18 cellular contexts compared by ENCODE assay signal in the genomic region with DNA sequence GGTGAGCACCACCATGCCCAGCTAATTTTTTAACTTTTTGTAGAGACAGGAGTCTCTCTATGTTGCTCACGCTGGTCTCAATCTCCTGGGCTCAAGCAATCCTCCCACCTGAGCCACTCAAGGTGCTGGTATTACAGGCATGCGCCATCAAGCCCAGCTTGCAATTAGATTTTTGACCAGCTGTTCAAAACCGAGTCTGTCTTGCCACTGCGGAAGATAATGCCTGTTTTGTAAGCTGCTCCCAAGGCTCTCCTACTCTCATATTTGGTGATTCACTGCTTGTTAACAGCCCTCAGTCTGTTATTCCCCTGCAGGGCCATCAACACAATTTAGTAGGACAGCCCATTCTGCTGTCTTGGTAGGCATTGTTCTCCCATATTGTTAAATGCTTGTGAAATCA. TPM values are rescaled to one million over a fixed set of nuclear protein-coding genes. Genes with fewer than 3 reads are reported as not detected.
DNase-seq lines count a peak whose midpoint lies in the region; ATAC-seq and TF ChIP-seq lines count a peak whose summit lies in the region.
"Had no signal": no experiment of that assay in that cellular context is flagged by ENCODE, and none has a peak within 500 bp of the region (broad histone marks: within the 10 kb centered on the region; RNA-seq: fewer than 3 reads in every experiment).

No MANE protein-coding gene starts in this region.

- H3K4me1 ChIP-seq in MM.1S (ENCODE audit: low read length) (peaks cover 11% of the 10 kb centered on the region), neural progenitor cell (peaks cover 23% of the 10 kb centered on the region)

- H3K4me1 Mint-ChIP-seq in activated CD4-positive, alpha-beta T cell treated with anti-CD3 and anti-CD28 coated beads, Interleukin-2, amount 10 ng/mL, durations not matched to agents 24 days and 14 days: peaks cover 1% of the 10 kb centered on the region
- no peaks in the 10 kb centered on the region for H3K4me1 Mint-ChIP-seq in activated T-helper 17 cell treated with anti-CD3 and anti-CD28 coated beads, Interleukin-2, amount 50 U/mL, for 72 hours
- peaks cover 24% of the 10 kb centered on the region for H3K4me1 Mint-ChIP-seq in neural progenitor cell

- H3F3A ChIP-seq in MM.1S (ENCODE audit: insufficient read depth, low read length): peaks cover 9% of the 10 kb centered on the region
- H3F3A ChIP-seq in neural progenitor cell (ENCODE audit: low read depth): peaks cover 25% of the 10 kb centered on the region

- peaks cover 13% of the 10 kb centered on the region for H3K27me3 Mint-ChIP-seq in activated CD4-positive, alpha-beta T cell treated with anti-CD3 and anti-CD28 coated beads, Interleukin-2, amount 10 ng/mL, durations not matched to agents 24 days and 14 days
- H3K27me3 Mint-ChIP-seq in activated T-helper 17 cell treated with anti-CD3 and anti-CD28 coated beads, Interleukin-2, amount 50 U/mL, for 72 hours: peaks cover 15% of the 10 kb centered on the region
- peaks cover 10% of the 10 kb centered on the region for H3K27me3 Mint-ChIP-seq in neural progenitor cell (ENCODE audit: insufficient read depth, low read depth)

- H4K20me1 ChIP-seq in MM.1S (ENCODE audit: insufficient read depth, low read length) (no peaks in the 10 kb centered on the region), neural progenitor cell (ENCODE audit: low read depth) (no peaks in the 10 kb centered on the region)

- H3K36me3 Mint-ChIP-seq in activated CD4-positive, alpha-beta T cell treated with anti-CD3 and anti-CD28 coated beads, Interleukin-2, amount 10 ng/mL, durations not matched to agents 24 days and 14 days (ENCODE audit: low read depth): no peaks in the 10 kb centered on the region
- H3K36me3 Mint-ChIP-seq in activated T-helper 17 cell treated with anti-CD3 and anti-CD28 coated beads, Interleukin-2, amount 50 U/mL, for 72 hours (ENCODE audit: low read depth): no peaks in the 10 kb centered on the region
- no peaks in the 10 kb centered on the region for H3K36me3 Mint-ChIP-seq in neural progenitor cell

- H3K4me3 Mint-ChIP-seq in activated CD4-positive, alpha-beta T cell treated with anti-CD3 and anti-CD28 coated beads, Interleukin-2, amount 10 ng/mL, durations not matched to agents 24 days and 14 days: peak overlapping the region; percentile 85
- H3K4me3 Mint-ChIP-seq in activated T-helper 17 cell treated with anti-CD3 and anti-CD28 coated beads, Interleukin-2, amount 50 U/mL, for 72 hours: peak overlapping the region; percentile 75
- H3K4me3 Mint-ChIP-seq in neural progenitor cell: peak overlapping the region; percentile 84

- H3K27me3 ChIP-seq in MM.1S (replicated peaks; ENCODE audit: insufficient read depth, low read length): no peaks in the 10 kb centered on the region
- H3K27me3 ChIP-seq in neural progenitor cell: peaks cover 23% of the 10 kb centered on the region

- no peak overlapping the region for H3K27ac Mint-ChIP-seq in activated CD4-positive, alpha-beta T cell treated with anti-CD3 and anti-CD28 coated beads, Interleukin-2, amount 10 ng/mL, durations not matched to agents 24 days and 14 days
- H3K27ac Mint-ChIP-seq in activated T-helper 17 cell treated with anti-CD3 and anti-CD28 coated beads, Interleukin-2, amount 50 U/mL, for 72 hours: no peak overlapping the region
- no peak overlapping the region for H3K27ac Mint-ChIP-seq in neural progenitor cell
- H3K27ac Mint-ChIP-seq: activated CD4-positive, alpha-beta T cell treated with anti-CD3 and anti-CD28 coated beads for 36 hours had no signal

- H3K9ac ChIP-seq in MM.1S (ENCODE audit: low read length): no peak overlapping the region
- no peak overlapping the region for H3K9ac ChIP-seq in neural progenitor cell

- H3K4me3 ChIP-seq in MM.1S (ENCODE audit: low read length) (peak overlapping the region; percentile 62), neural progenitor cell (no peak overlapping the region)
- H3K4me3 ChIP-seq: smooth muscle cell had no signal

- no peak for DNase-seq in activated CD4-positive, alpha-beta T cell treated with anti-CD3 and anti-CD28 coated beads, Interleukin-2, amount 10 ng/mL, durations not matched to agents 24 days and 14 days
- DNase-seq in activated CD4-positive, alpha-beta T cell treated with anti-CD3 and anti-CD28 coated beads, Interleukin-2, amount 50 U/mL, for 1 hour: no peak
- DNase-seq in MM.1S: no peak
- DNase-seq in neural progenitor cell (ENCODE audit: low spot score): no peak
- no peak for DNase-seq in HUDEP-2 (lab: John Stamatoyannopoulos, UW; ENCODE audit: unreplicated experiment in 76 of 76)
- DNase-seq in Right ventricle myocardium inferior (ENCODE audit: missing footprints): no peak
- DNase-seq: activated CD4-positive, alpha-beta T cell treated with anti-CD3 and anti-CD28 coated beads for 36 hours; activated naive CD4-positive, alpha-beta T cell; dermis blood vessel endothelial cell; erythroblast; posterior cingulate gyrus; stimulated activated CD4-positive, alpha-beta T cell treated with anti-CD3 and anti-CD28 coated beads, Interleukin-4, amount 100 ng/mL, for 4 hours; stimulated activated CD8-positive, alpha-beta memory T cell treated with anti-CD3 and anti-CD28 coated beads, Interleukin-4, amount 100 ng/mL, for 48 hours; T1000 had no signal

- intact Hi-C loops in activated CD4-positive, alpha-beta T cell treated with anti-CD3 and anti-CD28 coated beads, Interleukin-2, amount 10 ng/mL, durations not matched to agents 24 days and 14 days (cut with micrococcal nuclease): no loop called here
- intact Hi-C loops in Right ventricle myocardium inferior (cut with DNase I): no loop called here

- H3K9me2 ChIP-seq in MM.1S (replicated peaks; ENCODE audit: insufficient read depth, low read length): no peaks in the 10 kb centered on the region

- H3K79me2 ChIP-seq in MM.1S (ENCODE audit: low read length) (no peaks in the 10 kb centered on the region), neural progenitor cell (ENCODE audit: low read depth) (no peaks in the 10 kb centered on the region)

- TF ChIP-seq CTCF in MM.1S (IDR thresholded peaks at IDR 0.05; ENCODE audit: low read length) (no peak), neural progenitor cell (IDR thresholded peaks at IDR 0.05) (no peak)

- no peaks in the 10 kb centered on the region for H3K9me3 Mint-ChIP-seq in activated CD4-positive, alpha-beta T cell treated with anti-CD3 and anti-CD28 coated beads, Interleukin-2, amount 10 ng/mL, durations not matched to agents 24 days and 14 days
- no peaks in the 10 kb centered on the region for H3K9me3 Mint-ChIP-seq in activated T-helper 17 cell treated with anti-CD3 and anti-CD28 coated beads, Interleukin-2, amount 50 U/mL, for 72 hours
- peaks cover 2% of the 10 kb centered on the region for H3K9me3 Mint-ChIP-seq in neural progenitor cell

- no peak for ATAC-seq in activated T-helper 17 cell treated with anti-CD3 and anti-CD28 coated beads, Interleukin-2, amount 50 U/mL, for 72 hours (replicated peaks)
- ATAC-seq in HG02973 (IDR thresholded peaks at IDR 0.05; ENCODE audit: unreplicated experiment): no peak
- no peak for ATAC-seq in Right ventricle myocardium inferior

- H3K36me3 ChIP-seq in MM.1S (replicated peaks; ENCODE audit: insufficient read depth, low read length) (no peaks in the 10 kb centered on the region), neural progenitor cell (no peaks in the 10 kb centered on the region)

- H3K4me2 ChIP-seq in MM.1S (ENCODE audit: low read depth, low read length) (peak overlapping the region; percentile 100), neural progenitor cell (peak overlapping the region; percentile 76)

- H2AFZ ChIP-seq in MM.1S (ENCODE audit: low read length) (no peak overlapping the region), neural progenitor cell (replicated peaks) (no peak overlapping the region)

- H3K27ac ChIP-seq in MM.1S (ENCODE audit: low read length) (no peak overlapping the region), neural progenitor cell (no peak overlapping the region)

- H3K9me3 ChIP-seq in MM.1S (replicated peaks; ENCODE audit: insufficient read depth, low read length) (no peaks in the 10 kb centered on the region), neural progenitor cell (ENCODE audit: low read depth) (no peaks in the 10 kb centered on the region)

RNA-seq across cellular contexts. Expression of a gene that starts 17.8 kb away (rescaled TPM):
- 25.4 and 27.5 TPM in 2 replicates for total RNA-seq in activated CD4-positive, alpha-beta T cell treated with anti-CD3 and anti-CD28 coated beads, Interleukin-2, amount 10 ng/mL, durations not matched to agents 24 days and 14 days
- total RNA-seq in activated T-helper 17 cell treated with anti-CD3 and anti-CD28 coated beads, Interleukin-2, amount 50 U/mL, for 72 hours: 10 to 100 TPM; 30.7 to 30.9 TPM
- total RNA-seq in neural progenitor cell (ENCODE audit: low replicate concordance) (29.9 and 34.9 TPM in 2 replicates), Right ventricle myocardium inferior (50.6 TPM)

RNA-seq across cellular contexts. Expression of a gene that starts 45.5 kb away (rescaled TPM):
- 4.1 and 6.1 TPM in 2 replicates for total RNA-seq in activated CD4-positive, alpha-beta T cell treated with anti-CD3 and anti-CD28 coated beads, Interleukin-2, amount 10 ng/mL, durations not matched to agents 24 days and 14 days
- total RNA-seq in activated T-helper 17 cell treated with anti-CD3 and anti-CD28 coated beads, Interleukin-2, amount 50 U/mL, for 72 hours: 1 to 10 TPM; 2.9 to 4.8 TPM
- total RNA-seq in neural progenitor cell (ENCODE audit: low replicate concordance) (0.68 TPM in 1 of 2 replicates, not detected in the other), Right ventricle myocardium inferior (not detected)
- total RNA-seq: G401 had no signal
